ENCODE assay signal across 8 cellular contexts in the genomic region with DNA sequence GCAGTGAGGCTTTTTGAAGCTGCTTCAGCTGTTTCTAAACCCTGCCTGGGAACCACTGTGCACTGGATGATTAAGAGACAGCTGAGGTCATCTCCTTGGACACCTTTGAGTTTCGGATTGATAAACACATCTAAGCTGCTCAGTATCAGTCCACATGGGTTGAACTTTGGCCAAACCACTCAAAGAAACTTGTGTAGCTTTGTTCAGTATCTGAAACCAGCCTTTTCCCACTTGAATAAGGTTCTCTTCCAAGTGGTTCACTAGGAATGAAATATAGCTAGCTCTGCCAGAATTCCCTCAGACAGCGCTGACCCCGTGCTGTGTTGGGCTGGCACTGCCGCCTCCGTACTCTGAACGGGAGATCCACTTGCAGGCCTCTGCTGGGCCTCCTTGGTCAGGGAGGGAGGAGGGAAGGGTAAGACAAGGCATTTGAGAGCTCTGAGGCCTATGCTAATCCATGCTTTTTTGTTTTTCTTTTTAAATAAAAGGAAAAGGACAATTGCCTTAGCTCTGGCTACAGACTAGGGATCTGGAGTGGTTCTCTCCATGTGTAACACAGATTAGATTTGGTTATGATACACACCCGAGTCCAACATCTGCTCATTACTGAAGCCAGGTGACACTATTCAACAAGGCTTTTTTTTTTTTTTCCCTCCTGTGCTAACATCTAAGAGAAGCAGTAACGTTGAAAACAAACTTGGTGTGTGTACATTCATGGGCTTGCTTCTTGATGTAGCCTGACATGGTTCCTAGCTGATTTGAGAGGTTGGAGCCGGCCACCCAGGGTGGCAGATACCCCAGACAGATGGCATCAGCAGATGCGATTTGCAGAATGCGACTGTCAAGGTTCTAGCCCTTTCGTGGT.
A peak's percentile ranks its signal among the peaks of the same experiment; 100 is the strongest.
DNase-seq lines count a peak whose midpoint lies in the region; ATAC-seq and TF ChIP-seq lines count a peak whose summit lies in the region.

No MANE protein-coding gene starts in this region.

- H3K4me1 ChIP-seq in CD4-positive, alpha-beta memory T cell (ENCODE audit: insufficient read depth, low read length): peaks cover 96% of the 10 kb centered on the region
- peaks cover 0 to 60% (median 43%) of the 10 kb centered on the region in 4 donors for H3K4me1 ChIP-seq in tibial artery

- TF ChIP-seq CTCF in tibial artery (IDR thresholded peaks at IDR 0.05): no peak

- POLR2A ChIA-PET in CD4-positive, alpha-beta memory T cell (lab: Charles Lee; ENCODE audit: partially characterized antibody): interaction anchor here (0.9 to 2.0 kb wide), 2 partner anchors 10 to 34 kb away, joined by 3 to 9 read pairs; no protein-coding TSS in a partner anchor

- H3K36me3 Mint-ChIP-seq in CD4-positive, alpha-beta memory T cell: peaks cover 20 to 50% of the 10 kb centered on the region in 2 donors
- H3K36me3 Mint-ChIP-seq in activated T-helper 2 cell treated with anti-CD3 and anti-CD28 coated beads, Interferon-gamma antibody, Interleukin-2, Interleukin-4, amounts not matched to agents 10 μg/mL and 5 μg/mL and 100 μg/mL, durations not matched to agents 14 hours and 24 hours and 36 hours (ENCODE audit: low read depth): peaks cover 50% of the 10 kb centered on the region

- CTCF ChIA-PET in CD4-positive, alpha-beta memory T cell (lab: Charles Lee; ENCODE audit: partially characterized antibody): interaction anchor here (0.7 to 2.7 kb wide), 6 partner anchors 9 to 236 kb away, joined by 3 to 10 read pairs (median 4); no protein-coding TSS in a partner anchor

- ATAC-seq in GM18870 (IDR thresholded peaks at IDR 0.05; ENCODE audit: unreplicated experiment): peak; percentile 95
- ATAC-seq in HG03097 (IDR thresholded peaks at IDR 0.05; ENCODE audit: low FRiP score, unreplicated experiment): peak; percentile 62

- H3K27ac ChIP-seq in CD4-positive, alpha-beta memory T cell (ENCODE audit: low read depth, low read length): no peak overlapping the region
- peak overlapping the region; percentile 34 to 48 for H3K27ac ChIP-seq in tibial artery

- peak overlapping the region in 3 of 8 donors; percentile 37 to 61 (median 43) for H3K4me3 Mint-ChIP-seq in CD4-positive, alpha-beta memory T cell
- H3K4me3 Mint-ChIP-seq in activated T-helper 2 cell treated with anti-CD3 and anti-CD28 coated beads, Interferon-gamma antibody, Interleukin-2, Interleukin-4, amounts not matched to agents 10 μg/mL and 5 μg/mL and 100 μg/mL, durations not matched to agents 14 hours and 24 hours and 36 hours (ENCODE audit: low read depth): no peak overlapping the region

- H3K27me3 Mint-ChIP-seq in CD4-positive, alpha-beta memory T cell: no peaks in the 10 kb centered on the region
- no peaks in the 10 kb centered on the region for H3K27me3 Mint-ChIP-seq in activated T-helper 2 cell treated with anti-CD3 and anti-CD28 coated beads, Interferon-gamma antibody, Interleukin-2, Interleukin-4, amounts not matched to agents 10 μg/mL and 5 μg/mL and 100 μg/mL, durations not matched to agents 14 hours and 24 hours and 36 hours (ENCODE audit: low read depth)

- H3K9me3 Mint-ChIP-seq in CD4-positive, alpha-beta memory T cell: peaks cover 0 to 3% (median 0%) of the 10 kb centered on the region in 8 donors
- H3K9me3 Mint-ChIP-seq in activated T-helper 2 cell treated with anti-CD3 and anti-CD28 coated beads, Interferon-gamma antibody, Interleukin-2, Interleukin-4, amounts not matched to agents 10 μg/mL and 5 μg/mL and 100 μg/mL, durations not matched to agents 14 hours and 24 hours and 36 hours: no peaks in the 10 kb centered on the region

- no peaks in the 10 kb centered on the region for H3K27me3 ChIP-seq in CD4-positive, alpha-beta memory T cell (ENCODE audit: insufficient read depth, low read length)
- H3K27me3 ChIP-seq in tibial artery: no peaks in the 10 kb centered on the region

- peaks cover 8% of the 10 kb centered on the region for H3K36me3 ChIP-seq in CD4-positive, alpha-beta memory T cell (ENCODE audit: insufficient read depth, low read length)
- peaks cover 0 to 9% (median 0%) of the 10 kb centered on the region in 3 donors for H3K36me3 ChIP-seq in tibial artery

- no peaks in the 10 kb centered on the region for H3K9me3 ChIP-seq in CD4-positive, alpha-beta memory T cell (ENCODE audit: control insufficient read depth in 1 of 2, low read length in 2 of 2)
- H3K9me3 ChIP-seq in tibial artery: no peaks in the 10 kb centered on the region

- H3K4me3 ChIP-seq in CD4-positive, alpha-beta memory T cell (ENCODE audit: low read length in 2 of 2): no peak overlapping the region
- H3K4me3 ChIP-seq in tibial artery: no peak overlapping the region

- H3K27ac Mint-ChIP-seq in CD4-positive, alpha-beta memory T cell: peak overlapping the region in 6 of 7 donors; percentile 35 to 83 (median 68)
- peak overlapping the region; percentile 46 for H3K27ac Mint-ChIP-seq in activated T-helper 2 cell treated with anti-CD3 and anti-CD28 coated beads, Interferon-gamma antibody, Interleukin-2, Interleukin-4, amounts not matched to agents 10 μg/mL and 5 μg/mL and 100 μg/mL, durations not matched to agents 14 hours and 24 hours and 36 hours

- H3K4me1 Mint-ChIP-seq in CD4-positive, alpha-beta memory T cell: peaks cover 65 to 98% (median 87%) of the 10 kb centered on the region in 4 donors
- H3K4me1 Mint-ChIP-seq in activated T-helper 2 cell treated with anti-CD3 and anti-CD28 coated beads, Interferon-gamma antibody, Interleukin-2, Interleukin-4, amounts not matched to agents 10 μg/mL and 5 μg/mL and 100 μg/mL, durations not matched to agents 14 hours and 24 hours and 36 hours (ENCODE audit: low read depth): peaks cover 51% of the 10 kb centered on the region

- intact Hi-C loops in CD4-positive, alpha-beta memory T cell (cut with micrococcal nuclease): no loop called here
- intact Hi-C loops in activated T-helper 2 cell treated with anti-CD3 and anti-CD28 coated beads, Interferon-gamma antibody, Interleukin-2, Interleukin-4, amounts not matched to agents 10 μg/mL and 5 μg/mL and 100 μg/mL, durations not matched to agents 14 hours and 24 hours and 36 hours (cut with micrococcal nuclease): no loop called here
- intact Hi-C loops in tibial artery (cut with DNase I; ENCODE audit: low total_unique reads): loop anchor here (5.0 kb wide), 1 partner anchor 235 kb away; no protein-coding TSS in a partner anchor

- no peak for DNase-seq in CD4-positive, alpha-beta memory T cell
- DNase-seq in activated T-helper 2 cell treated with anti-CD3 and anti-CD28 coated beads, Interferon-gamma antibody, Interleukin-2, Interleukin-4, amounts not matched to agents 10 μg/mL and 5 μg/mL and 100 μg/mL, durations not matched to agents 14 hours and 24 hours and 36 hours (ENCODE audit: low spot score): no peak
- DNase-seq in iris pigment epithelial cell (ENCODE audit: low read depth) (peak; percentile 87), tibial artery (peak; percentile 43 to 87), NOMO-1 treated with dmso at 0.1 percent for 144 hours (lab: John Stamatoyannopoulos, UW; ENCODE audit: unreplicated experiment) (no peak), CD1c-positive myeloid dendritic cell (ENCODE audit: extremely low spot score) (no peak)

Comparison
In these comparisons a context has a peak if more than half of its experiments do, and no peak if none do; other contexts are left out.
1. DNase-seq: peak in iris pigment epithelial cell (single experiment) and tibial artery (2 of 2); none in CD4-positive, alpha-beta memory T cell (0 of 5), activated T-helper 2 cell treated with anti-CD3 and anti-CD28 coated beads, Interferon-gamma antibody, Interleukin-2, Interleukin-4, amounts not matched to agents 10 μg/mL and 5 μg/mL and 100 μg/mL, durations not matched to agents 14 hours and 24 hours and 36 hours (single experiment), NOMO-1 treated with dmso at 0.1 percent for 144 hours (single experiment) and CD1c-positive myeloid dendritic cell (single experiment).